In the genomic region with DNA sequence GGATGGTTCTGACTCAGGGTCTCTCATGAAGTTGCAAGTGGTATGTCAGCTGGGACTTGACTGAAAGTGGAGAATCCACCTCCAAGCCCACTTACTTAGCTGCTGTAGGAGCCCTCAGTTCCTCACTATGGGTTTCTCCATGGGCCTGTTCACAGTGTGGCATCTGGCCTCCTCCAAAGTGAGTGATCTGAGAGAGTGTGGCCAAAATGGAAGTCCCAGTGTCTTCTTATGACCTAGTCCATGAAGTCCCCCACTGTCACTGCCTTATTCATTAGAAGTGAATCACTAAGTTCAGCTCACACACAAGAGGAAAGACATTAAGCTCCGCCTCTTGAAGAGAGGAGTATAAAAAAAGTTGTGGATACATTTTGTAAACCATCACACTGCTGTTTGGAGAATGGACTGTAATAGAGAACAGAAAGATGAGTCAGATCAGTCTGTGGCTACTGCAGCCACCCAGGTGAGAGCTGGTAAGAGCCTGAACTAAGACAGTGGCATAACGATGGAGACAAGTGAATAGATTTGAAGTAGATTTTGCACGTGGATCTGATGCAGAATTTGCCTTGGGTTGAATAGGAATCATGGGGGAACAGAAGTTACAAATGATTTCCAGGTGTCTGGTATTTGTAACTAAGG, we compare ENCODE assay signal across 29 cellular contexts. TPM values are rescaled to one million over a fixed set of nuclear protein-coding genes. Genes with fewer than 3 reads are reported as not detected.
DNase-seq lines count a peak whose midpoint lies in the region; ATAC-seq and TF ChIP-seq lines count a peak whose summit lies in the region.
"Had no signal": no experiment of that assay in that cellular context is flagged by ENCODE, and none has a peak within 500 bp of the region (broad histone marks: within the 10 kb centered on the region; RNA-seq: fewer than 3 reads in every experiment).

No MANE protein-coding gene starts in this region.

- peak; percentile 49 for DNase-seq in mammary epithelial cell
- DNase-seq in MCF 10A (ENCODE audit: unreplicated experiment), result no peak
- peak; percentile 7 for DNase-seq in H4 (ENCODE audit: low spot score)
- peak; percentile 50 for DNase-seq in SW480 (ENCODE audit: low spot score)
- no peak for DNase-seq in stimulated activated naive B cell treated with anti-CD40 and anti-IgM and Interleukin-4, amounts not matched to agents 10 μg/mL and 1 μg/mL and 100 μg/mL, for 72 hours
- DNase-seq in progenitor cell of endocrine pancreas (ENCODE audit: low spot score, unreplicated experiment), result no peak
- no peak for DNase-seq in erythroblast (lab: John Stamatoyannopoulos, UW)
- DNase-seq in ovary, result no peak
- DNase-seq: activated CD4-positive, alpha-beta T cell treated with anti-CD3 and anti-CD28 coated beads, Interleukin-2, amount 50 U/mL, for 4 hours; activated CD4-positive, CD25-positive, alpha-beta regulatory T cell; activated effector memory CD4-positive, alpha-beta T cell treated with anti-CD3 and anti-CD28 coated beads, Interleukin-2, amount 50 U/mL, for 16 hours; activated naive CD8-positive, alpha-beta T cell treated with anti-CD3 and anti-CD28 coated beads, Interleukin-2, amount 10 ng/mL, durations not matched to agents 7 days and 5 days; caudate nucleus; CD4-positive, CD25-positive, alpha-beta regulatory T cell; hippocampal formation; MM.1S; NCI-H1417; NCI-H2081; NCI-H226; T-cell; tibial artery had no signal

- H3K9ac ChIP-seq in mammary epithelial cell (ENCODE audit: insufficient read depth, low read length), result no peak overlapping the region

- no peaks in the 10 kb centered on the region for H3K36me3 ChIP-seq in mammary epithelial cell (ENCODE audit: insufficient read depth, low read length)
- no peaks in the 10 kb centered on the region for H3K36me3 ChIP-seq in ovary
- H3K36me3 ChIP-seq: gastroesophageal sphincter, tibial artery had no signal

- H3K4me3 Mint-ChIP-seq in MCF 10A (ENCODE audit: unreplicated experiment) (no peak overlapping the region), progenitor cell of endocrine pancreas (ENCODE audit: low read depth) (no peak overlapping the region)
- no peak overlapping the region for H3K4me3 Mint-ChIP-seq in stimulated activated naive B cell treated with anti-CD40 and anti-IgM and Interleukin-4, amounts not matched to agents 10 μg/mL and 1 μg/mL and 100 μg/mL, for 72 hours
- H3K4me3 Mint-ChIP-seq: activated naive CD8-positive, alpha-beta T cell treated with anti-CD3 and anti-CD28 coated beads, Interleukin-2, amount 10 ng/mL, durations not matched to agents 7 days and 5 days; dendritic cell treated with granulocyte-macrophage colony-stimulating factor and Interleukin-4, amounts not matched to agents 40 ng/mL and 50 ng/mL, for 4 days; memory B cell; T-cell had no signal

- in situ Hi-C loops in mammary epithelial cell (cut with MboI; ENCODE audit: low sequenced_read_pairs in 2 of 2), result no loop called here

- peaks cover 17% of the 10 kb centered on the region for H3K9me3 Mint-ChIP-seq in MCF 10A (ENCODE audit: unreplicated experiment)
- peaks cover 4 to 5% of the 10 kb centered on the region in 2 donors for H3K9me3 Mint-ChIP-seq in stimulated activated naive B cell treated with anti-CD40 and anti-IgM and Interleukin-4, amounts not matched to agents 10 μg/mL and 1 μg/mL and 100 μg/mL, for 72 hours
- H3K9me3 Mint-ChIP-seq in progenitor cell of endocrine pancreas (ENCODE audit: low read depth), result peaks cover 4% of the 10 kb centered on the region

- H3K27me3 ChIP-seq in mammary epithelial cell (ENCODE audit: insufficient read depth, low read length) (no peaks in the 10 kb centered on the region), ovary (no peaks in the 10 kb centered on the region)
- H3K27me3 ChIP-seq: gastroesophageal sphincter, SJSA1, tibial artery had no signal

- TF ChIP-seq EP300 in ovary (IDR thresholded peaks at IDR 0.05), result no peak

- TF ChIP-seq CTCF in mammary epithelial cell (conservative IDR thresholded peaks at IDR 0.05 in 1 of 2, IDR thresholded peaks at IDR 0.05 in 1 of 2; ENCODE audit: extremely low read depth in 1 of 2, insufficient read depth in 1 of 2, low read depth in 1 of 2, low read length in 2 of 2) (no peak), MCF 10A (IDR thresholded peaks at IDR 0.05; ENCODE audit: unreplicated experiment) (no peak), progenitor cell of endocrine pancreas (IDR thresholded peaks at IDR 0.05; ENCODE audit: unreplicated experiment) (no peak), ovary (IDR thresholded peaks at IDR 0.05) (no peak)

- ATAC-seq in stimulated activated naive B cell treated with anti-CD40 and anti-IgM and Interleukin-4, amounts not matched to agents 10 μg/mL and 1 μg/mL and 100 μg/mL, for 72 hours (replicated peaks), result peak; percentile 29 to 53
- ATAC-seq: gastroesophageal sphincter, K562, T-cell had no signal

- no peak overlapping the region for H3K4me2 ChIP-seq in mammary epithelial cell (ENCODE audit: insufficient read depth, low read depth, low read length)

- H3K27me3 Mint-ChIP-seq in MCF 10A (ENCODE audit: insufficient read depth, unreplicated experiment) (no peaks in the 10 kb centered on the region), progenitor cell of endocrine pancreas (peaks cover 5% of the 10 kb centered on the region)
- H3K27me3 Mint-ChIP-seq in stimulated activated naive B cell treated with anti-CD40 and anti-IgM and Interleukin-4, amounts not matched to agents 10 μg/mL and 1 μg/mL and 100 μg/mL, for 72 hours, result no peaks in the 10 kb centered on the region
- H3K27me3 Mint-ChIP-seq: memory B cell, T-cell had no signal

- dilution Hi-C loops in mammary epithelial cell (cut with HindIII; ENCODE audit: low sequenced_read_pairs), result no loop called here

- H3K27ac Mint-ChIP-seq in MCF 10A (ENCODE audit: low read depth, unreplicated experiment), result no peak overlapping the region
- H3K27ac Mint-ChIP-seq in stimulated activated naive B cell treated with anti-CD40 and anti-IgM and Interleukin-4, amounts not matched to agents 10 μg/mL and 1 μg/mL and 100 μg/mL, for 72 hours, result peak overlapping the region; percentile 5
- no peak overlapping the region for H3K27ac Mint-ChIP-seq in progenitor cell of endocrine pancreas
- H3K27ac Mint-ChIP-seq: activated naive CD8-positive, alpha-beta T cell treated with anti-CD3 and anti-CD28 coated beads, Interleukin-2, amount 10 ng/mL, durations not matched to agents 7 days and 5 days; dendritic cell treated with granulocyte-macrophage colony-stimulating factor and Interleukin-4, amounts not matched to agents 40 ng/mL and 50 ng/mL, for 4 days; memory B cell; T-cell had no signal

- CTCF ChIA-PET in mammary epithelial cell (lab: Charles Lee; ENCODE audit: low non-redundant PET) (no interaction called here), MCF 10A (lab: Yijun Ruan, JAX) (interaction anchor here (0.7 to 1.2 kb wide), 3 partner anchors 116 to 1606 kb away, joined by 3 to 4 read pairs (median 3); no protein-coding TSS in a partner anchor)

- H2AFZ ChIP-seq in mammary epithelial cell (ENCODE audit: low read depth, low read length), result no peak overlapping the region

- intact Hi-C loops in mammary epithelial cell (cut with micrococcal nuclease) (no loop called here), MCF 10A (cut with micrococcal nuclease) (no loop called here), ovary (cut with DNase I) (loop anchor here in 1 of 4 donors (5.0 kb wide), 1 partner anchor 66 kb away; a partner anchor contains a TSS)

- WGBS in mammary epithelial cell (ENCODE audit: low coverage, missing lambda C conversion rate), result 94% methylated on average over 3 of the region's 3 CpGs
- WGBS in ovary, 3 donors, result 80 to 86% (median 86%) methylated on average over 3 of the region's 3 CpGs

- no peaks in the 10 kb centered on the region for H3K9me3 ChIP-seq in mammary epithelial cell (replicated peaks; ENCODE audit: insufficient read depth, low read length)
- no peaks in the 10 kb centered on the region for H3K9me3 ChIP-seq in ovary
- H3K9me3 ChIP-seq: SJSA1 had no signal

- TF ChIP-seq POLR2A in erythroblast (IDR thresholded peaks at IDR 0.05; ENCODE audit: low read length), result no peak
- TF ChIP-seq POLR2A in ovary (IDR thresholded peaks at IDR 0.05), result no peak

- H3K4me1 Mint-ChIP-seq in MCF 10A (ENCODE audit: insufficient read depth, unreplicated experiment), result peaks cover 6% of the 10 kb centered on the region
- peaks cover 11 to 33% of the 10 kb centered on the region in 2 donors for H3K4me1 Mint-ChIP-seq in stimulated activated naive B cell treated with anti-CD40 and anti-IgM and Interleukin-4, amounts not matched to agents 10 μg/mL and 1 μg/mL and 100 μg/mL, for 72 hours
- no peaks in the 10 kb centered on the region for H3K4me1 Mint-ChIP-seq in progenitor cell of endocrine pancreas (ENCODE audit: low read depth)
- H3K4me1 Mint-ChIP-seq: activated naive CD8-positive, alpha-beta T cell treated with anti-CD3 and anti-CD28 coated beads, Interleukin-2, amount 10 ng/mL, durations not matched to agents 7 days and 5 days; CD4-positive, CD25-positive, alpha-beta regulatory T cell had no signal

- H3K27ac ChIP-seq in mammary epithelial cell (ENCODE audit: insufficient read depth, low read depth, low read length) (no peak overlapping the region), ovary (no peak overlapping the region)
- H3K27ac ChIP-seq: gastroesophageal sphincter, SJSA1, tibial artery had no signal

- BruUV-seq in mammary epithelial cell (replicated peaks; lab: Mats Ljungman, UMichigan) (no TSS peak), MCF 10A (replicated peaks; lab: Mats Ljungman, UMichigan) (no TSS peak)

- H3K4me1 ChIP-seq in mammary epithelial cell (ENCODE audit: insufficient read depth, low read length), result no peaks in the 10 kb centered on the region
- H3K4me1 ChIP-seq in ovary (ENCODE audit: insufficient read depth), result peaks cover 3% of the 10 kb centered on the region

- H3K4me3 ChIP-seq in mammary epithelial cell (replicated peaks in 1 of 3; ENCODE audit: insufficient read depth in 1 of 3, low read depth in 2 of 3, low read length in 3 of 3) (no peak overlapping the region), ovary (no peak overlapping the region)
- H3K4me3 ChIP-seq: gastroesophageal sphincter, K562, SJSA1, tibial artery had no signal

- H4K20me1 ChIP-seq in mammary epithelial cell (ENCODE audit: insufficient read depth, low read length), result no peaks in the 10 kb centered on the region

- POLR2A ChIA-PET in MCF 10A (lab: Yijun Ruan, JAX), result interaction anchor here (0.6 to 1.1 kb wide), 2 partner anchors 18 to 56 kb away, joined by 3 to 7 read pairs; a partner anchor contains a TSS

- peaks cover 2% of the 10 kb centered on the region for H3K79me2 ChIP-seq in mammary epithelial cell (ENCODE audit: insufficient read depth, low read length)

- H3K36me3 Mint-ChIP-seq in MCF 10A (ENCODE audit: insufficient read depth, unreplicated experiment) (no peaks in the 10 kb centered on the region), progenitor cell of endocrine pancreas (ENCODE audit: insufficient read depth) (peaks cover 1% of the 10 kb centered on the region)
- H3K36me3 Mint-ChIP-seq in stimulated activated naive B cell treated with anti-CD40 and anti-IgM and Interleukin-4, amounts not matched to agents 10 μg/mL and 1 μg/mL and 100 μg/mL, for 72 hours, result peaks cover 2 to 3% of the 10 kb centered on the region in 2 donors
- H3K36me3 Mint-ChIP-seq: activated naive CD8-positive, alpha-beta T cell treated with anti-CD3 and anti-CD28 coated beads, Interleukin-2, amount 10 ng/mL, durations not matched to agents 7 days and 5 days; CD4-positive, CD25-positive, alpha-beta regulatory T cell had no signal

RNA-seq across cellular contexts. Expression of a gene that starts 4.8 kb away (rescaled TPM):
- total RNA-seq in mammary epithelial cell, result 10 to 100 TPM; 37.8 to 69.7 TPM
- 84.9 TPM for polyA plus RNA-seq in mammary epithelial cell
- 143 TPM for polyA minus RNA-seq in mammary epithelial cell
- total RNA-seq in MCF 10A (2022), result 59.6 and 79.8 TPM in 2 replicates
- total RNA-seq in H4 (2014; rRNA removed; shearing (Covaris generic)), result 19.0 and 44.2 TPM in 2 replicates
- 116 and 122 TPM in 2 replicates for total RNA-seq in progenitor cell of endocrine pancreas
- total RNA-seq in ovary, result 10 to 100 TPM; 36.7 to 67.8 (median 59.4) TPM
- polyA plus RNA-seq in ovary, result 10 to 100 TPM; 44.1 to 74.9 TPM

RNA-seq across cellular contexts. Expression of a gene that starts 30.8 kb away (rescaled TPM):
- 100 to 1,000 TPM; 138 to 139 TPM for total RNA-seq in mammary epithelial cell
- polyA plus RNA-seq in mammary epithelial cell, result 156 TPM
- 116 TPM for polyA minus RNA-seq in mammary epithelial cell
- 96.6 and 103 TPM in 2 replicates for total RNA-seq in MCF 10A (2022)
- 0.17 and 0.18 TPM in 2 replicates for total RNA-seq in H4 (2014; rRNA removed; shearing (Covaris generic))
- total RNA-seq in progenitor cell of endocrine pancreas, result 61.4 and 65.6 TPM in 2 replicates
- 100 to 1,000 TPM in 1 of 7 donors, 10 to 100 TPM in 6; 36.7 to 117 (median 76.8) TPM for total RNA-seq in ovary
- 100 to 1,000 TPM in 1 of 2 donors, 10 to 100 TPM in 1; 88.8 to 301 TPM for polyA plus RNA-seq in ovary

RNA-seq across cellular contexts. Expression of a gene that starts 43.0 kb away (rescaled TPM):
- not detected for total RNA-seq in mammary epithelial cell
- 0.01 TPM for polyA plus RNA-seq in mammary epithelial cell
- polyA minus RNA-seq in mammary epithelial cell, result not detected
- not detected in 2 replicates for total RNA-seq in MCF 10A (2022)
- not detected in 2 replicates for total RNA-seq in H4 (2014; rRNA removed; shearing (Covaris generic))
- 0.16 and 0.19 TPM in 2 replicates for total RNA-seq in progenitor cell of endocrine pancreas
- total RNA-seq in ovary, result under 1 TPM in 5 of 7 donors, not detected in 2; 0.10 to 0.15 (median 0.12) TPM
- under 1 TPM; 0.02 to 0.17 TPM for polyA plus RNA-seq in ovary
- total RNA-seq: activated naive CD8-positive, alpha-beta T cell treated with anti-CD3 and anti-CD28 coated beads, Interleukin-2, amount 10 ng/mL, durations not matched to agents 7 days and 5 days; astrocyte; Daoy; myocyte had no signal

RNA-seq across cellular contexts. Expression of a gene that starts 55.9 kb away (rescaled TPM):
- total RNA-seq in mammary epithelial cell (10 to 100 TPM; 13.7 to 75.4 TPM), MCF 10A (2022) (65.2 and 69.7 TPM in 2 replicates), progenitor cell of endocrine pancreas (55.9 and 69.7 TPM in 2 replicates), ovary (10 to 100 TPM; 23.2 to 50.4 (median 45.4) TPM)
- polyA plus RNA-seq in mammary epithelial cell (39.1 TPM), ovary (10 to 100 TPM; 28.1 to 73.1 TPM)
- 9.7 TPM for polyA minus RNA-seq in mammary epithelial cell
- total RNA-seq in H4 (2014; rRNA removed; shearing (Covaris generic)), result 45.0 and 50.5 TPM in 2 replicates

Comparison
In these comparisons a context has a peak if more than half of its experiments do, and no peak if none do; other contexts are left out.
1. DNase-seq: peak in mammary epithelial cell (single experiment), H4 (single experiment) and SW480 (single experiment); none in MCF 10A (single experiment), stimulated activated naive B cell treated with anti-CD40 and anti-IgM and Interleukin-4, amounts not matched to agents 10 μg/mL and 1 μg/mL and 100 μg/mL, for 72 hours (single experiment), progenitor cell of endocrine pancreas (single experiment), erythroblast (0 of 2) and ovary (0 of 5).
2. RNA of a gene that starts 30.8 kb away (total RNA-seq): 138 to 139 TPM in mammary epithelial cell, 96.6 to 103 TPM in MCF 10A, 36.7 to 117 TPM in ovary and 61.4 to 65.6 TPM in progenitor cell of endocrine pancreas; 0.17 to 0.18 TPM in H4; every median in the first group is over 10 times any median in the second.